ENCODE assay signal across 7 cellular contexts in genomic region chr12:31052121-31052520, GRCh38. TPM values are rescaled to one million over a fixed set of nuclear protein-coding genes. Genes with fewer than 3 reads are reported as not detected.
DNase-seq lines count a peak whose midpoint lies in the region; ATAC-seq, FAIRE-seq and TF ChIP-seq lines count a peak whose summit lies in the region.
"Not testable (repeated sequence)": the region's sequence is repeated elsewhere in the genome, so short reads cannot be mapped to it uniquely, and the experiment has no call there.

No MANE protein-coding gene starts in this region.

- not testable (repeated sequence) for H2AFZ ChIP-seq in astrocyte (ENCODE audit: low read depth, low read length)

- peak; percentile 11 for ATAC-seq in GM19023 (IDR thresholded peaks at IDR 0.05; ENCODE audit: unreplicated experiment)
- ATAC-seq in GM21619 (IDR thresholded peaks at IDR 0.05; ENCODE audit: unreplicated experiment), result peak; percentile 25
- peak; percentile 2 for ATAC-seq in HG03432 (IDR thresholded peaks at IDR 0.05; ENCODE audit: unreplicated experiment)
- peak; percentile 46 for ATAC-seq in stimulated activated effector memory CD8-positive, alpha-beta T cell treated with anti-CD3 and anti-CD28 coated beads, Interleukin-12 subunit alpha, Interleukin-12 subunit beta, amount 100 ng/mL, for 72 hours

- not testable (repeated sequence) for TF ChIP-seq CTCF in astrocyte (IDR thresholded peaks at IDR 0.05; ENCODE audit: insufficient read depth, low read depth, low read length)

- not testable (repeated sequence) for H3K4me3 ChIP-seq in astrocyte (ENCODE audit: insufficient read depth, low read depth, low read length)

- H3K27me3 ChIP-seq in astrocyte (ENCODE audit: insufficient read depth, low read length), result not testable (repeated sequence)

- H3K9ac ChIP-seq in astrocyte (ENCODE audit: low read length), result not testable (repeated sequence)

- not testable (repeated sequence) for H3K9me3 ChIP-seq in astrocyte (ENCODE audit: insufficient read depth, low read depth, low read length)

- not testable (repeated sequence) for FAIRE-seq in astrocyte (lab: Jason Lieb, UNC)

- H3K4me2 ChIP-seq in astrocyte (ENCODE audit: low read length), result not testable (repeated sequence)

- DNase-seq in activated T-helper 1 cell treated with anti-CD3 and anti-CD28 coated beads, Interleukin-12 subunit alpha, Interleukin-12 subunit beta, Interleukin-2, Interleukin-4 antibody, amounts not matched to agents 30 ng/mL and 10 ng/mL and 1 ng/mL, durations not matched to agents 14 hours and 24 hours and 36 hours (ENCODE audit: low spot score); astrocyte (ENCODE audit: low read depth); stimulated activated effector memory CD8-positive, alpha-beta T cell treated with anti-CD3 and anti-CD28 coated beads, Interleukin-12 subunit alpha, Interleukin-12 subunit beta, amount 100 ng/mL, for 72 hours (ENCODE audit: low spot score in 2 of 2): not testable (repeated sequence)

- H4K20me1 ChIP-seq in astrocyte (ENCODE audit: insufficient read depth, low read length), result not testable (repeated sequence)

- peak overlapping the region; percentile 59 for H3K27ac Mint-ChIP-seq in T-helper 1 cell treated with Interleukin-12 subunit alpha and Interleukin-12 subunit beta and Interleukin-4 antibody, amounts not matched to agents 30 μg/mL and 1 μg/mL, for 36 hours
- H3K27ac Mint-ChIP-seq in activated T-helper 1 cell treated with anti-CD3 and anti-CD28 coated beads, Interleukin-12 subunit alpha, Interleukin-12 subunit beta, Interleukin-2, Interleukin-4 antibody, amounts not matched to agents 30 ng/mL and 10 ng/mL and 1 ng/mL, durations not matched to agents 14 hours and 24 hours and 36 hours, result peak overlapping the region; percentile 31
- peak overlapping the region; percentile 95 for H3K27ac Mint-ChIP-seq in astrocyte (ENCODE audit: unreplicated experiment)
- H3K27ac Mint-ChIP-seq in stimulated activated effector memory CD8-positive, alpha-beta T cell treated with anti-CD3 and anti-CD28 coated beads, Interleukin-12 subunit alpha, Interleukin-12 subunit beta, amount 100 ng/mL, for 72 hours, result peak overlapping the region; percentile 24

- not testable (repeated sequence) for H3K27ac ChIP-seq in astrocyte (ENCODE audit: low read depth, low read length)

- peaks cover 17% of the 10 kb centered on the region for H3K4me1 Mint-ChIP-seq in T-helper 1 cell treated with Interleukin-12 subunit alpha and Interleukin-12 subunit beta and Interleukin-4 antibody, amounts not matched to agents 30 μg/mL and 1 μg/mL, for 36 hours (ENCODE audit: low read depth)
- peaks cover 23% of the 10 kb centered on the region for H3K4me1 Mint-ChIP-seq in activated T-helper 1 cell treated with anti-CD3 and anti-CD28 coated beads, Interleukin-12 subunit alpha, Interleukin-12 subunit beta, Interleukin-2, Interleukin-4 antibody, amounts not matched to agents 30 ng/mL and 10 ng/mL and 1 ng/mL, durations not matched to agents 14 hours and 24 hours and 36 hours (ENCODE audit: low read depth)
- peaks cover 42% of the 10 kb centered on the region for H3K4me1 Mint-ChIP-seq in astrocyte (ENCODE audit: low read depth, unreplicated experiment)
- H3K4me1 Mint-ChIP-seq in stimulated activated effector memory CD8-positive, alpha-beta T cell treated with anti-CD3 and anti-CD28 coated beads, Interleukin-12 subunit alpha, Interleukin-12 subunit beta, amount 100 ng/mL, for 72 hours, result peaks cover 17% of the 10 kb centered on the region

- not testable (repeated sequence) for H3K79me2 ChIP-seq in astrocyte (ENCODE audit: insufficient read depth, low read length)

- not testable (repeated sequence) for H3K4me3 Mint-ChIP-seq in T-helper 1 cell treated with Interleukin-12 subunit alpha and Interleukin-12 subunit beta and Interleukin-4 antibody, amounts not matched to agents 30 μg/mL and 1 μg/mL, for 36 hours; activated T-helper 1 cell treated with anti-CD3 and anti-CD28 coated beads, Interleukin-12 subunit alpha, Interleukin-12 subunit beta, Interleukin-2, Interleukin-4 antibody, amounts not matched to agents 30 ng/mL and 10 ng/mL and 1 ng/mL, durations not matched to agents 14 hours and 24 hours and 36 hours; astrocyte (ENCODE audit: unreplicated experiment)
- peak overlapping the region; percentile 5 for H3K4me3 Mint-ChIP-seq in stimulated activated effector memory CD8-positive, alpha-beta T cell treated with anti-CD3 and anti-CD28 coated beads, Interleukin-12 subunit alpha, Interleukin-12 subunit beta, amount 100 ng/mL, for 72 hours

- H3K36me3 Mint-ChIP-seq in T-helper 1 cell treated with Interleukin-12 subunit alpha and Interleukin-12 subunit beta and Interleukin-4 antibody, amounts not matched to agents 30 μg/mL and 1 μg/mL, for 36 hours (ENCODE audit: low read depth); activated T-helper 1 cell treated with anti-CD3 and anti-CD28 coated beads, Interleukin-12 subunit alpha, Interleukin-12 subunit beta, Interleukin-2, Interleukin-4 antibody, amounts not matched to agents 30 ng/mL and 10 ng/mL and 1 ng/mL, durations not matched to agents 14 hours and 24 hours and 36 hours (ENCODE audit: low read depth); astrocyte (ENCODE audit: low read depth, unreplicated experiment); stimulated activated effector memory CD8-positive, alpha-beta T cell treated with anti-CD3 and anti-CD28 coated beads, Interleukin-12 subunit alpha, Interleukin-12 subunit beta, amount 100 ng/mL, for 72 hours: not testable (repeated sequence)

- not testable (repeated sequence) for H3K27me3 Mint-ChIP-seq in T-helper 1 cell treated with Interleukin-12 subunit alpha and Interleukin-12 subunit beta and Interleukin-4 antibody, amounts not matched to agents 30 μg/mL and 1 μg/mL, for 36 hours (ENCODE audit: low read depth); activated T-helper 1 cell treated with anti-CD3 and anti-CD28 coated beads, Interleukin-12 subunit alpha, Interleukin-12 subunit beta, Interleukin-2, Interleukin-4 antibody, amounts not matched to agents 30 ng/mL and 10 ng/mL and 1 ng/mL, durations not matched to agents 14 hours and 24 hours and 36 hours (ENCODE audit: insufficient read depth); astrocyte (ENCODE audit: low read depth, unreplicated experiment)

- intact Hi-C loops in activated T-helper 1 cell treated with anti-CD3 and anti-CD28 coated beads, Interleukin-12 subunit alpha, Interleukin-12 subunit beta, Interleukin-2, Interleukin-4 antibody, amounts not matched to agents 30 ng/mL and 10 ng/mL and 1 ng/mL, durations not matched to agents 14 hours and 24 hours and 36 hours (cut with micrococcal nuclease), result not testable (repeated sequence)

- H3K4me1 ChIP-seq in astrocyte (ENCODE audit: insufficient read depth, low read length), result not testable (repeated sequence)

- not testable (repeated sequence) for H3K36me3 ChIP-seq in astrocyte (ENCODE audit: insufficient read depth, low read length)

- not testable (repeated sequence) for H3K9me3 Mint-ChIP-seq in T-helper 1 cell treated with Interleukin-12 subunit alpha and Interleukin-12 subunit beta and Interleukin-4 antibody, amounts not matched to agents 30 μg/mL and 1 μg/mL, for 36 hours; activated T-helper 1 cell treated with anti-CD3 and anti-CD28 coated beads, Interleukin-12 subunit alpha, Interleukin-12 subunit beta, Interleukin-2, Interleukin-4 antibody, amounts not matched to agents 30 ng/mL and 10 ng/mL and 1 ng/mL, durations not matched to agents 14 hours and 24 hours and 36 hours; astrocyte (ENCODE audit: unreplicated experiment); stimulated activated effector memory CD8-positive, alpha-beta T cell treated with anti-CD3 and anti-CD28 coated beads, Interleukin-12 subunit alpha, Interleukin-12 subunit beta, amount 100 ng/mL, for 72 hours

RNA-seq across cellular contexts. Expression of gene DDX11, which starts 21.5 kb away (rescaled TPM):
- total RNA-seq in activated T-helper 1 cell treated with anti-CD3 and anti-CD28 coated beads, Interleukin-12 subunit alpha, Interleukin-12 subunit beta, Interleukin-2, Interleukin-4 antibody, amounts not matched to agents 30 ng/mL and 10 ng/mL and 1 ng/mL, durations not matched to agents 14 hours and 24 hours and 36 hours, result 171 and 186 TPM in 2 replicates
- total RNA-seq in astrocyte, result 8.2 and 12.8 TPM in 2 replicates

Comparison
In these comparisons a context has a peak if more than half of its experiments do, and no peak if none do; other contexts are left out.
1. H3K27ac Mint-ChIP-seq: peak in every context shown above with its lines; median percentile 95 in astrocyte; 59 in T-helper 1 cell treated with Interleukin-12 subunit alpha and Interleukin-12 subunit beta and Interleukin-4 antibody, amounts not matched to agents 30 μg/mL and 1 μg/mL, for 36 hours; 31 in activated T-helper 1 cell treated with anti-CD3 and anti-CD28 coated beads, Interleukin-12 subunit alpha, Interleukin-12 subunit beta, Interleukin-2, Interleukin-4 antibody, amounts not matched to agents 30 ng/mL and 10 ng/mL and 1 ng/mL, durations not matched to agents 14 hours and 24 hours and 36 hours; 24 in stimulated activated effector memory CD8-positive, alpha-beta T cell treated with anti-CD3 and anti-CD28 coated beads, Interleukin-12 subunit alpha, Interleukin-12 subunit beta, amount 100 ng/mL, for 72 hours.
2. RNA of gene DDX11, which starts 21.5 kb away (total RNA-seq): 171 to 186 TPM in activated T-helper 1 cell treated with anti-CD3 and anti-CD28 coated beads, Interleukin-12 subunit alpha, Interleukin-12 subunit beta, Interleukin-2, Interleukin-4 antibody, amounts not matched to agents 30 ng/mL and 10 ng/mL and 1 ng/mL, durations not matched to agents 14 hours and 24 hours and 36 hours; 8.2 to 12.8 TPM in astrocyte; every median in the first group is over 10 times any median in the second.
3. Peak in every context shown above with its lines, with median percentiles within 50 percentile points of each other: ATAC-seq.